ENCODE assay signal across 27 cellular contexts in genomic region chr1:111643097-111643496, GRCh38.
"Had no signal": no experiment of that assay in that cellular context is flagged by ENCODE, and none has a peak within 500 bp of the region (broad histone marks: within the 10 kb centered on the region; RNA-seq: fewer than 3 reads in every experiment).

No MANE protein-coding gene starts in this region.

- ATAC-seq: esophagus mucosa; left lung; right cardiac atrium; stimulated activated naive CD8-positive, alpha-beta T cell treated with anti-CD3 and anti-CD28 coated beads, Interleukin-15, Interleukin-2, amounts not matched to agents 100 U/mL and 50 U/mL, for 24 hours; WTC11 had no signal

- H3K4me3 Mint-ChIP-seq: immature natural killer cell, mesothelial cell of epicardium, nephron progenitor cell, WTC11 had no signal

- DNase-seq: activated CD4-positive, alpha-beta T cell treated with anti-CD3 and anti-CD28 coated beads for 4 hours; activated CD4-positive, alpha-beta T cell treated with anti-CD3 and anti-CD28 coated beads, Interleukin-2, amount 50 U/mL, for 48 hours; activated effector memory CD4-positive, alpha-beta T cell treated with anti-CD3 and anti-CD28 coated beads, Interleukin-2, amount 50 U/mL, for 16 hours; activated naive CD4-positive, alpha-beta T cell treated with anti-CD3 and anti-CD28 coated beads, Interleukin-2, amount 50 U/mL, for 16 hours; adrenal gland; brain microvascular endothelial cell; caudate nucleus; dermis blood vessel endothelial cell; effector CD8-positive, alpha-beta T cell; foreskin melanocyte; glutamatergic neuron; immature natural killer cell; left lung; mammary epithelial cell; nephron progenitor cell; nucleus accumbens; right cardiac atrium; SK-N-SH; stimulated activated CD4-positive, alpha-beta T cell treated with anti-CD3 and anti-CD28 coated beads, Interleukin-4, amount 100 ng/mL, for 24 hours; stimulated activated naive CD8-positive, alpha-beta T cell treated with anti-CD3 and anti-CD28 coated beads, Interleukin-15, Interleukin-2, amounts not matched to agents 100 U/mL and 50 U/mL, for 24 hours; upper lobe of left lung had no signal

- H3K27ac Mint-ChIP-seq: mesothelial cell of epicardium, nephron progenitor cell, WTC11 had no signal

- H3K27ac ChIP-seq: adrenal gland, ascending aorta, brain microvascular endothelial cell, hepatocyte, left lung, parathyroid adenoma, upper lobe of left lung had no signal

- H3K9me3 Mint-ChIP-seq: immature natural killer cell had no signal

- H3K4me1 Mint-ChIP-seq: mesothelial cell of epicardium, nephron progenitor cell had no signal

- H3K9me3 ChIP-seq: adrenal gland, ascending aorta, left lung, SK-N-SH, upper lobe of left lung had no signal

- H3K27me3 ChIP-seq: adrenal gland, ascending aorta, brain microvascular endothelial cell, hepatocyte, left lung, upper lobe of left lung had no signal
